In the genomic region with DNA sequence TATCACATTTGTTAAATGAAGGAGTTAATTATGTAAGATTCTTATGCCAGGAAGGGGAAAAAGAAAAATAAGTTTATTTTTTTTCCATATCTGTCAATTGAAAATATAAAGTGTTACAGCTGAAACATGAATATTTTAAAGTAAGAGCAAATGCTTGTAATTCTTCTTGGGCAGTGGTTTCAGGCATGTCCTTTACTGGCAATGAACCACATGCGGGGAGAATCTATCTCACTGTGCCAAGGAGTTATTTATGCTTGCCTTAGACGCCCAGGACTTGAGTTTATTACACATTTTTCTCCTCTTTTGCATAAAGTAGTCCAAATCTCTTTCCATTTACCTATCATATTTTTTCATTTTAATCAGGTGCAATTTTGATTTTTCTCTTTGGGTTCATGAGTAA, we compare ENCODE assay signal across 15 cellular contexts.
DNase-seq lines count a peak whose midpoint lies in the region; ATAC-seq and TF ChIP-seq lines count a peak whose summit lies in the region.
"Had no signal": no experiment of that assay in that cellular context is flagged by ENCODE, and none has a peak within 500 bp of the region (broad histone marks: within the 10 kb centered on the region; RNA-seq: fewer than 3 reads in every experiment).

No MANE protein-coding gene starts in this region.

- DNase-seq in LHCN-M2 (ENCODE audit: low read depth) (peak; percentile 62), astrocyte of the hippocampus (ENCODE audit: low read depth, low spot score) (peak; percentile 81), fibroblast of pulmonary artery (ENCODE audit: low read depth) (peak; percentile 24), stromal cell of bone marrow (ENCODE audit: low read depth) (peak; percentile 15), occipital lobe (lab: John Stamatoyannopoulos, UW) (no peak)
- DNase-seq: AML-193, DMS 273 treated with DMSO at 0.1 percent for 48 hours, NCI-H1417 treated with DMSO at 0.1 percent for 48 hours, NCI-H2029, NCI-H2171, NCI-H446 treated with DMSO at 0.1 percent for 48 hours, OCI-M1, SJCRH30 had no signal

- TF ChIP-seq CTCF in fibroblast of pulmonary artery (IDR thresholded peaks at IDR 0.05; ENCODE audit: low read length, missing control alignments) = no peak

- H3K4me3 ChIP-seq in fibroblast of pulmonary artery (replicated peaks; ENCODE audit: low read depth, low read length) = no peak overlapping the region
- H3K4me3 ChIP-seq: SJCRH30 had no signal

- no peak for ATAC-seq in HG02870 (IDR thresholded peaks at IDR 0.05; ENCODE audit: unreplicated experiment)
- no peak for ATAC-seq in SK-N-SH treated with all-trans-retinoic acid at 6 μM for 48 hours

TF ChIP-seq in SK-N-SH treated with all-trans-retinoic acid at 6 μM for 48 hours, 23 proteins besides CTCF, POLR2A, EP300 and RAD21:
- TF ChIP-seq TCF4 (CRISPR knock-in tag; IDR thresholded peaks at IDR 0.05; ENCODE audit: borderline replicate concordance) (no peak), SNAI2 (CRISPR knock-in tag; IDR thresholded peaks at IDR 0.05) (no peak), ZC3H10 (CRISPR knock-in tag; IDR thresholded peaks at IDR 0.05) (no peak), PPARA (CRISPR knock-in tag; IDR thresholded peaks at IDR 0.05; ENCODE audit: borderline replicate concordance) (no peak), ZNF565 (CRISPR knock-in tag; conservative IDR thresholded peaks at IDR 0.05; ENCODE audit: low read depth) (no peak), GLIS3 (CRISPR knock-in tag; IDR thresholded peaks at IDR 0.05) (no peak), ZFP3 (CRISPR knock-in tag; IDR thresholded peaks at IDR 0.05) (no peak), ISL1 (CRISPR knock-in tag; IDR thresholded peaks at IDR 0.05) (no peak), ZNF8 (CRISPR knock-in tag; IDR thresholded peaks at IDR 0.05) (no peak), RARB (CRISPR knock-in tag; IDR thresholded peaks at IDR 0.05) (no peak), CSDC2 (CRISPR knock-in tag; IDR thresholded peaks at IDR 0.05) (no peak), BACH2 (CRISPR knock-in tag; IDR thresholded peaks at IDR 0.05; ENCODE audit: borderline replicate concordance) (no peak)
- TF ChIP-seq, protein P1, sequence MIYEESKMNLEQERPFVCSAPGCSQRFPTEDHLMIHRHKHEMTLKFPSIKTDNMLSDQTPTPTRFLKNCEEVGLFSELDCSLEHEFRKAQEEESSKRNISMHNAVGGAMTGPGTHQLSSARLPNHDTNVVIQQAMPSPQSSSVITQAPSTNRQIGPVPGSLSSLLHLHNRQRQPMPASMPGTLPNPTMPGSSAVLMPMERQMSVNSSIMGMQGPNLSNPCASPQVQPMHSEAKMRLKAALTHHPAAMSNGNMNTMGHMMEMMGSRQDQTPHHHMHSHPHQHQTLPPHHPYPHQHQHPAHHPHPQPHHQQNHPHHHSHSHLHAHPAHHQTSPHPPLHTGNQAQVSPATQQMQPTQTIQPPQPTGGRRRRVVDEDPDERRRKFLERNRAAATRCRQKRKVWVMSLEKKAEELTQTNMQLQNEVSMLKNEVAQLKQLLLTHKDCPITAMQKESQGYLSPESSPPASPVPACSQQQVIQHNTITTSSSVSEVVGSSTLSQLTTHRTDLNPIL (CRISPR knock-in tag; IDR thresholded peaks at IDR 0.05; ENCODE audit: low read depth) = no peak
- TF ChIP-seq, protein P2, sequence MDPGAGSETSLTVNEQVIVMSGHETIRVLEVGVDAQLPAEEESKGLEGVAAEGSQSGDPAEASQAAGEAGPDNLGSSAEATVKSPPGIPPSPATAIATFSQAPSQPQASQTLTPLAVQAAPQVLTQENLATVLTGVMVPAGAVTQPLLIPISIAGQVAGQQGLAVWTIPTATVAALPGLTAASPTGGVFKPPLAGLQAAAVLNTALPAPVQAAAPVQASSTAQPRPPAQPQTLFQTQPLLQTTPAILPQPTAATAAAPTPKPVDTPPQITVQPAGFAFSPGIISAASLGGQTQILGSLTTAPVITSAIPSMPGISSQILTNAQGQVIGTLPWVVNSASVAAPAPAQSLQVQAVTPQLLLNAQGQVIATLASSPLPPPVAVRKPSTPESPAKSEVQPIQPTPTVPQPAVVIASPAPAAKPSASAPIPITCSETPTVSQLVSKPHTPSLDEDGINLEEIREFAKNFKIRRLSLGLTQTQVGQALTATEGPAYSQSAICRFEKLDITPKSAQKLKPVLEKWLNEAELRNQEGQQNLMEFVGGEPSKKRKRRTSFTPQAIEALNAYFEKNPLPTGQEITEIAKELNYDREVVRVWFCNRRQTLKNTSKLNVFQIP (CRISPR knock-in tag; IDR thresholded peaks at IDR 0.05; ENCODE audit: borderline replicate concordance, low read depth) = no peak
- TF ChIP-seq, protein P3, sequence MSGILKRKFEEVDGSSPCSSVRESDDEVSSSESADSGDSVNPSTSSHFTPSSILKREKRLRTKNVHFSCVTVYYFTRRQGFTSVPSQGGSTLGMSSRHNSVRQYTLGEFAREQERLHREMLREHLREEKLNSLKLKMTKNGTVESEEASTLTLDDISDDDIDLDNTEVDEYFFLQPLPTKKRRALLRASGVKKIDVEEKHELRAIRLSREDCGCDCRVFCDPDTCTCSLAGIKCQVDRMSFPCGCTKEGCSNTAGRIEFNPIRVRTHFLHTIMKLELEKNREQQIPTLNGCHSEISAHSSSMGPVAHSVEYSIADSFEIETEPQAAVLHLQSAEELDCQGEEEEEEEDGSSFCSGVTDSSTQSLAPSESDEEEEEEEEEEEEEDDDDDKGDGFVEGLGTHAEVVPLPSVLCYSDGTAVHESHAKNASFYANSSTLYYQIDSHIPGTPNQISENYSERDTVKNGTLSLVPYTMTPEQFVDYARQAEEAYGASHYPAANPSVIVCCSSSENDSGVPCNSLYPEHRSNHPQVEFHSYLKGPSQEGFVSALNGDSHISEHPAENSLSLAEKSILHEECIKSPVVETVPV (CRISPR knock-in tag; IDR thresholded peaks at IDR 0.05) = no peak
- TF ChIP-seq, protein P4, sequence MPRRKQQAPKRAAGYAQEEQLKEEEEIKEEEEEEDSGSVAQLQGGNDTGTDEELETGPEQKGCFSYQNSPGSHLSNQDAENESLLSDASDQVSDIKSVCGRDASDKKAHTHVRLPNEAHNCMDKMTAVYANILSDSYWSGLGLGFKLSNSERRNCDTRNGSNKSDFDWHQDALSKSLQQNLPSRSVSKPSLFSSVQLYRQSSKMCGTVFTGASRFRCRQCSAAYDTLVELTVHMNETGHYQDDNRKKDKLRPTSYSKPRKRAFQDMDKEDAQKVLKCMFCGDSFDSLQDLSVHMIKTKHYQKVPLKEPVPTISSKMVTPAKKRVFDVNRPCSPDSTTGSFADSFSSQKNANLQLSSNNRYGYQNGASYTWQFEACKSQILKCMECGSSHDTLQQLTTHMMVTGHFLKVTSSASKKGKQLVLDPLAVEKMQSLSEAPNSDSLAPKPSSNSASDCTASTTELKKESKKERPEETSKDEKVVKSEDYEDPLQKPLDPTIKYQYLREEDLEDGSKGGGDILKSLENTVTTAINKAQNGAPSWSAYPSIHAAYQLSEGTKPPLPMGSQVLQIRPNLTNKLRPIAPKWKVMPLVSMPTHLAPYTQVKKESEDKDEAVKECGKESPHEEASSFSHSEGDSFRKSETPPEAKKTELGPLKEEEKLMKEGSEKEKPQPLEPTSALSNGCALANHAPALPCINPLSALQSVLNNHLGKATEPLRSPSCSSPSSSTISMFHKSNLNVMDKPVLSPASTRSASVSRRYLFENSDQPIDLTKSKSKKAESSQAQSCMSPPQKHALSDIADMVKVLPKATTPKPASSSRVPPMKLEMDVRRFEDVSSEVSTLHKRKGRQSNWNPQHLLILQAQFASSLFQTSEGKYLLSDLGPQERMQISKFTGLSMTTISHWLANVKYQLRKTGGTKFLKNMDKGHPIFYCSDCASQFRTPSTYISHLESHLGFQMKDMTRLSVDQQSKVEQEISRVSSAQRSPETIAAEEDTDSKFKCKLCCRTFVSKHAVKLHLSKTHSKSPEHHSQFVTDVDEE (CRISPR knock-in tag; IDR thresholded peaks at IDR 0.05) = no peak
